In genomic region chr20:35059612-35060011, GRCh38 we compare ENCODE assay signal across 29 cellular contexts.
"Had no signal": no experiment of that assay in that cellular context is flagged by ENCODE, and none has a peak within 500 bp of the region (broad histone marks: within the 10 kb centered on the region; RNA-seq: fewer than 3 reads in every experiment).

No MANE protein-coding gene starts in this region.

- DNase-seq: stimulated activated CD4-positive, alpha-beta T cell treated with anti-CD3 and anti-CD28 coated beads, Interleukin-2, amount 100 ng/mL, for 48 hours; stimulated activated CD4-positive, alpha-beta T cell treated with anti-CD3 and anti-CD28 coated beads, Interleukin-4, amount 100 ng/mL, for 1 hour; stimulated activated CD4-positive, alpha-beta T cell treated with anti-CD3 and anti-CD28 coated beads, Interleukin-4, amount 100 ng/mL, for 24 hours; stimulated activated CD4-positive, alpha-beta T cell treated with anti-CD3 and anti-CD28 coated beads, Interleukin-4, amount 100 ng/mL, for 4 hours; stimulated activated CD8-positive, alpha-beta memory T cell treated with anti-CD3 and anti-CD28 coated beads, Interleukin-4, amount 100 ng/mL, for 48 hours; stimulated activated naive B cell treated with anti-CD40 and anti-IgM and Interleukin-4, amounts not matched to agents 10 μg/mL and 1 μg/mL and 100 μg/mL, for 72 hours; stimulated activated naive CD4-positive, alpha-beta T cell; stimulated activated naive CD4-positive, alpha-beta T cell treated with Interleukin-2 at 50 U/mL for 16 hours; stimulated activated naive CD8-positive, alpha-beta T cell treated with anti-CD3 and anti-CD28 coated beads, Interleukin-15, amount 100 ng/mL, for 72 hours; stimulated activated naive CD8-positive, alpha-beta T cell treated with anti-CD3 and anti-CD28 coated beads, Interleukin-15, Interleukin-2, amounts not matched to agents 100 U/mL and 50 U/mL, for 24 hours; stomach; substantia nigra; testis; thyroid gland; tibial artery; transverse colon; trophoblast cell; upper lobe of left lung; upper lobe of right lung; uterus had no signal

- H3K27me3 ChIP-seq: stomach, suprapubic skin, testis, thyroid gland, tibial artery, tibial nerve, transverse colon, upper lobe of left lung, upper lobe of right lung, uterus, vagina had no signal

- H3K4me3 ChIP-seq: stomach, suprapubic skin, testis, thoracic aorta, thyroid gland, tibial artery, tibial nerve, transverse colon, upper lobe of left lung, upper lobe of right lung, uterus, vagina had no signal

- H3K4me3 Mint-ChIP-seq: stimulated activated effector memory CD8-positive, alpha-beta T cell treated with anti-CD3 and anti-CD28 coated beads, Interleukin-12 subunit alpha, Interleukin-12 subunit beta, amount 100 ng/mL, for 72 hours; stimulated activated memory B cell treated with anti-CD40 and anti-IgM and Interleukin-4, amounts not matched to agents 10 μg/mL and 1 μg/mL and 100 μg/mL, for 72 hours; stimulated activated naive B cell treated with anti-CD40 and anti-IgM and Interleukin-4, amounts not matched to agents 10 μg/mL and 1 μg/mL and 100 μg/mL, for 72 hours; stimulated activated naive CD8-positive, alpha-beta T cell treated with anti-CD3 and anti-CD28 coated beads, Interleukin-15, amount 100 ng/mL, for 72 hours; stimulated activated naive CD8-positive, alpha-beta T cell treated with anti-CD3 and anti-CD28 coated beads, Interleukin-15, Interleukin-2, amounts not matched to agents 100 ng/mL and 50 ng/mL, for 24 hours; type B pancreatic cell had no signal

- ATAC-seq: stimulated activated effector memory CD8-positive, alpha-beta T cell treated with anti-CD3 and anti-CD28 coated beads, Interleukin-12 subunit alpha, Interleukin-12 subunit beta, amount 100 ng/mL, for 72 hours; stimulated activated memory B cell treated with anti-CD40 and anti-IgM and Interleukin-4, amounts not matched to agents 10 μg/mL and 1 μg/mL and 100 μg/mL, for 72 hours; stimulated activated naive B cell treated with anti-CD40 and anti-IgM and Interleukin-4, amounts not matched to agents 10 μg/mL and 1 μg/mL and 100 μg/mL, for 72 hours; stimulated activated naive CD8-positive, alpha-beta T cell treated with anti-CD3 and anti-CD28 coated beads, Interleukin-15, amount 100 ng/mL, for 72 hours; stimulated activated naive CD8-positive, alpha-beta T cell treated with anti-CD3 and anti-CD28 coated beads, Interleukin-15, Interleukin-2, amounts not matched to agents 100 U/mL and 50 U/mL, for 24 hours; upper lobe of right lung had no signal

- H3K27me3 Mint-ChIP-seq: stimulated activated memory B cell treated with anti-CD40 and anti-IgM and Interleukin-4, amounts not matched to agents 10 μg/mL and 1 μg/mL and 100 μg/mL, for 72 hours; stimulated activated naive B cell treated with anti-CD40 and anti-IgM and Interleukin-4, amounts not matched to agents 10 μg/mL and 1 μg/mL and 100 μg/mL, for 72 hours; stimulated activated naive CD8-positive, alpha-beta T cell treated with anti-CD3 and anti-CD28 coated beads, Interleukin-15, amount 100 ng/mL, for 72 hours; stimulated activated naive CD8-positive, alpha-beta T cell treated with anti-CD3 and anti-CD28 coated beads, Interleukin-15, Interleukin-2, amounts not matched to agents 100 ng/mL and 50 ng/mL, for 24 hours; type B pancreatic cell had no signal

- H3K27ac Mint-ChIP-seq: stimulated activated effector memory CD8-positive, alpha-beta T cell treated with anti-CD3 and anti-CD28 coated beads, Interleukin-12 subunit alpha, Interleukin-12 subunit beta, amount 100 ng/mL, for 72 hours; stimulated activated memory B cell treated with anti-CD40 and anti-IgM and Interleukin-4, amounts not matched to agents 10 μg/mL and 1 μg/mL and 100 μg/mL, for 72 hours; stimulated activated naive B cell treated with anti-CD40 and anti-IgM and Interleukin-4, amounts not matched to agents 10 μg/mL and 1 μg/mL and 100 μg/mL, for 72 hours; stimulated activated naive CD8-positive, alpha-beta T cell treated with anti-CD3 and anti-CD28 coated beads, Interleukin-15, amount 100 ng/mL, for 72 hours; stimulated activated naive CD8-positive, alpha-beta T cell treated with anti-CD3 and anti-CD28 coated beads, Interleukin-15, Interleukin-2, amounts not matched to agents 100 ng/mL and 50 ng/mL, for 24 hours; type B pancreatic cell had no signal

- H3K9me3 ChIP-seq: stomach, suprapubic skin, testis, thoracic aorta, thyroid gland, tibial artery, tibial nerve, transverse colon, upper lobe of left lung, upper lobe of right lung, uterus, vagina had no signal

- FAIRE-seq: urothelium cell line had no signal

- H3K4me1 ChIP-seq: thyroid gland, transverse colon, upper lobe of right lung had no signal

- H3K9me3 Mint-ChIP-seq: stimulated activated naive CD8-positive, alpha-beta T cell treated with anti-CD3 and anti-CD28 coated beads, Interleukin-15, amount 100 ng/mL, for 72 hours; stimulated activated naive CD8-positive, alpha-beta T cell treated with anti-CD3 and anti-CD28 coated beads, Interleukin-15, Interleukin-2, amounts not matched to agents 100 ng/mL and 50 ng/mL, for 24 hours; type B pancreatic cell had no signal

- H3K27ac ChIP-seq: stomach, suprapubic skin, testis, thoracic aorta, thyroid gland, tibial artery, tibial nerve, transverse colon, upper lobe of left lung, upper lobe of right lung, uterus, vagina had no signal

- H3K36me3 ChIP-seq: thoracic aorta, uterus had no signal
